ENCODE assay signal across 10 cellular contexts in genomic region chr15:33125883-33126535, GRCh38.
DNase-seq lines count a peak whose midpoint lies in the region; ATAC-seq, FAIRE-seq and TF ChIP-seq lines count a peak whose summit lies in the region.
"Had no signal": no experiment of that assay in that cellular context is flagged by ENCODE, and none has a peak within 500 bp of the region (broad histone marks: within the 10 kb centered on the region; RNA-seq: fewer than 3 reads in every experiment).

No MANE protein-coding gene starts in this region.

- no peak overlapping the region for H4K5ac ChIP-seq in H9 (ENCODE audit: insufficient read length, low read depth, low read length)

- TF ChIP-seq EP300 in K562 (IDR thresholded peaks at IDR 0.05; ENCODE audit: low read length): no peak

- H3K56ac ChIP-seq in H9 (ENCODE audit: insufficient read length, low read depth, low read length): no peak overlapping the region

- H3K27ac ChIP-seq in K562 (ENCODE audit: extremely low read depth, low read depth, low read length): no peak overlapping the region
- H3K27ac ChIP-seq in H9 (ENCODE audit: insufficient read length, low read depth, low read length): no peak overlapping the region
- H3K27ac ChIP-seq: 22Rv1 had no signal

- ATAC-seq in K562: no peak

- no peak for TF ChIP-seq RAD21 in K562 (CRISPR knock-in tag; conservative IDR thresholded peaks at IDR 0.05 in 1 of 2, IDR thresholded peaks at IDR 0.05 in 1 of 2)

- WGBS in K562 (ENCODE audit: insufficient coverage, low coverage, missing lambda C conversion rate): 1% methylated on average over 7 of the region's 7 CpGs
- WGBS in H9 (ENCODE audit: extremely low coverage, insufficient read length, low lambda C conversion rate): no CpG with 5 or more reads among the region's 7 CpGs

- H3K4me3 ChIP-seq in K562: no peak overlapping the region
- H3K4me3 ChIP-seq: Peyer's patch had no signal

- H3K23me2 ChIP-seq in H9 (ENCODE audit: insufficient read length, low read depth, low read length, poor library complexity, severe bottlenecking): no peaks in the 10 kb centered on the region

- no TSS peak for BruUV-seq in K562 (replicated peaks; lab: Mats Ljungman, UMichigan)

- no peak overlapping the region for H3K4ac ChIP-seq in H9 (ENCODE audit: low read depth, low read length)

- no peak overlapping the region for H3K23ac ChIP-seq in H9 (ENCODE audit: insufficient read length, low read depth, low read length)

- H3K27me3 Mint-ChIP-seq in nephron progenitor cell (ENCODE audit: low read depth, poor library complexity): no peaks in the 10 kb centered on the region
- no peaks in the 10 kb centered on the region for H3K27me3 Mint-ChIP-seq in H9 (ENCODE audit: low read depth)

- H3T11ph ChIP-seq in H9 (ENCODE audit: low read length): no peak overlapping the region

- TF ChIP-seq CTCF in K562 (IDR thresholded peaks at IDR 0.05 in 2 of 3, conservative IDR thresholded peaks at IDR 0.05 in 1 of 3; ENCODE audit: insufficient read depth in 2 of 3, low read depth in 1 of 3, low read length in 3 of 3) (no peak), nephron progenitor cell (IDR thresholded peaks at IDR 0.05) (no peak), H9 (conservative IDR thresholded peaks at IDR 0.05) (no peak)

- CTCF ChIA-PET in K562 (lab: Yijun Ruan, JAX; ENCODE audit: low intra/inter-chr PET ratio): no interaction called here

- H3K9me3 Mint-ChIP-seq in nephron progenitor cell (peaks cover 27% of the 10 kb centered on the region), H9 (no peaks in the 10 kb centered on the region; a peak in 1 of 5 replicates)

- no peak overlapping the region for H3K18ac ChIP-seq in H9 (ENCODE audit: insufficient read length, low read depth, low read length)

- intact Hi-C loops in K562 (cut with micrococcal nuclease): no loop called here

- H3K27ac Mint-ChIP-seq in nephron progenitor cell (peak overlapping the region; percentile 94), H9 (no peak overlapping the region)

- in situ Hi-C loops in K562 (cut with MboI): no loop called here

- H2AK5ac ChIP-seq in H9 (ENCODE audit: insufficient read length, low read length): no peak overlapping the region

- H2BK15ac ChIP-seq in H9 (ENCODE audit: low read depth, low read length): no peak overlapping the region

- POLR2A ChIA-PET in K562 (lab: Yijun Ruan, JAX): no interaction called here

- H3K27me3 ChIP-seq in K562 (ENCODE audit: control insufficient read depth in 2 of 2, insufficient read depth in 2 of 2, low read length in 2 of 2): no peaks in the 10 kb centered on the region
- no peaks in the 10 kb centered on the region for H3K27me3 ChIP-seq in H9 (ENCODE audit: insufficient read depth, low read length)
- H3K27me3 ChIP-seq: Peyer's patch had no signal

- H3K79me2 ChIP-seq in K562 (ENCODE audit: control insufficient read depth, insufficient read depth, low read length) (no peaks in the 10 kb centered on the region), H9 (ENCODE audit: insufficient read depth, low read length) (no peaks in the 10 kb centered on the region)

- peak; percentile 47 for DNase-seq in DMS153 (lab: John Stamatoyannopoulos, UW)
- DNase-seq in DMS153 treated with DMSO at 0.1 percent for 48 hours (lab: John Stamatoyannopoulos, UW; ENCODE audit: unreplicated experiment): no peak
- peak; percentile 31 for DNase-seq in NAMALWA (ENCODE audit: low spot score)
- DNase-seq in K562 (ENCODE audit: extremely low read depth in 1 of 4, low spot score in 3 of 4): no peak
- DNase-seq in nephron progenitor cell: no peak
- no peak for DNase-seq in NOMO-1 treated with dmso at 0.1 percent for 144 hours (lab: John Stamatoyannopoulos, UW; ENCODE audit: unreplicated experiment)
- no peak for DNase-seq in HPDE6-E6E7 (ENCODE audit: extremely low spot score)
- DNase-seq in H9: no peak

- FAIRE-seq in K562 (lab: Jason Lieb, UNC): no peak

- no peak overlapping the region for H2AFZ ChIP-seq in K562 (ENCODE audit: low read depth, low read length)
- H2AFZ ChIP-seq in H9 (ENCODE audit: low read length): no peak overlapping the region

- H3K9ac ChIP-seq in K562 (ENCODE audit: insufficient read depth in 1 of 2, low read depth in 2 of 2, low read length in 2 of 2) (no peak overlapping the region), H9 (ENCODE audit: extremely low read depth, insufficient read length, low read length) (no peak overlapping the region)

- H3K9me1 ChIP-seq in K562 (ENCODE audit: control insufficient read depth, insufficient read depth, low read length): no peaks in the 10 kb centered on the region

- H2BK120ac ChIP-seq in H9 (ENCODE audit: low read depth, low read length, poor library complexity, severe bottlenecking): no peak overlapping the region

- no peak overlapping the region for H4K91ac ChIP-seq in H9 (ENCODE audit: insufficient read length, low read depth, low read length)

- no peaks in the 10 kb centered on the region for H4K20me1 ChIP-seq in K562 (replicated peaks; ENCODE audit: control insufficient read depth, insufficient read depth, low read length)
- no peaks in the 10 kb centered on the region for H4K20me1 ChIP-seq in H9 (ENCODE audit: control insufficient read depth, insufficient read depth, insufficient read length)

- H3K4me1 Mint-ChIP-seq in nephron progenitor cell: peaks cover 57% of the 10 kb centered on the region
- H3K4me1 Mint-ChIP-seq in H9: peaks cover 12 to 13% of the 10 kb centered on the region in 2 experiments

- no peak overlapping the region for H4K8ac ChIP-seq in H9 (replicated peaks; ENCODE audit: insufficient read length, low read depth, low read length)

- H3K9me3 ChIP-seq in K562 (replicated peaks; ENCODE audit: control insufficient read depth, insufficient read depth, low read depth, low read length) (no peaks in the 10 kb centered on the region; the same call in 1 of the 2 replicates), H9 (ENCODE audit: control insufficient read depth, low read depth, low read length) (no peaks in the 10 kb centered on the region)
- H3K9me3 ChIP-seq: Peyer's patch had no signal

- H3K4me1 ChIP-seq in K562 (replicated peaks in 1 of 2; ENCODE audit: control insufficient read depth in 2 of 2, insufficient read depth in 2 of 2, low read length in 2 of 2): no peaks in the 10 kb centered on the region
- no peaks in the 10 kb centered on the region; the same call in 1 of the 2 replicates for H3K4me1 ChIP-seq in H9 (ENCODE audit: insufficient read depth, low read length)

- no peak overlapping the region for H2BK12ac ChIP-seq in H9 (ENCODE audit: insufficient read length, low read depth, low read length)

- H2BK5ac ChIP-seq in H9 (ENCODE audit: insufficient read length, low read length): no peak overlapping the region

- no peaks in the 10 kb centered on the region for H3K36me3 ChIP-seq in K562 (ENCODE audit: control insufficient read depth, insufficient read depth, low read length)
- H3K36me3 ChIP-seq: Peyer's patch had no signal

- no peaks in the 10 kb centered on the region for H3K79me1 ChIP-seq in H9 (ENCODE audit: insufficient read depth, low read depth, low read length, poor library complexity, severe bottlenecking)

- no peak overlapping the region for H3K4me2 ChIP-seq in K562 (ENCODE audit: insufficient read depth, low read length)
- no peak overlapping the region for H3K4me2 ChIP-seq in H9 (ENCODE audit: insufficient read depth, insufficient read length, low read length)

- no peak for TF ChIP-seq POLR2A in K562 (conservative IDR thresholded peaks at IDR 0.05)

- H2BK20ac ChIP-seq in H9 (ENCODE audit: low read depth, low read length, poor library complexity, severe bottlenecking): no peak overlapping the region

- H3K4me3 Mint-ChIP-seq in nephron progenitor cell (peak overlapping the region; percentile 11), H9 (no peak overlapping the region)

- H3K36me3 Mint-ChIP-seq in nephron progenitor cell (ENCODE audit: low read depth) (peaks cover 35% of the 10 kb centered on the region), H9 (ENCODE audit: insufficient read depth in 1 of 3, low read depth in 3 of 3) (peaks cover 0 to 8% (median 7%) of the 10 kb centered on the region in 3 experiments; a peak in 3 of 7 replicates)

- H3K14ac ChIP-seq in H9 (ENCODE audit: insufficient read depth, low read length): no peak overlapping the region

TF ChIP-seq in K562, 482 proteins besides CTCF, POLR2A, EP300 and RAD21:
- TF ChIP-seq CBFA2T3 (IDR thresholded peaks at IDR 0.05) (peak; percentile 20; the same call in 1 of the 2 replicates), TAL1 (IDR thresholded peaks at IDR 0.05) (0 out of 2 replicates have a peak, but pooled peaks have one; percentile 17), ZNF77 (CRISPR knock-in tag; IDR thresholded peaks at IDR 0.05) (no peak)

Comparison
In these comparisons a context has a peak if more than half of its experiments do, and no peak if none do; other contexts are left out.
1. DNase-seq: peak in DMS153 (single experiment) and NAMALWA (single experiment); none in DMS153 treated with DMSO at 0.1 percent for 48 hours (single experiment), K562 (0 of 4), nephron progenitor cell (single experiment), NOMO-1 treated with dmso at 0.1 percent for 144 hours (single experiment), HPDE6-E6E7 (single experiment) and H9 (single experiment).